In the genomic region with DNA sequence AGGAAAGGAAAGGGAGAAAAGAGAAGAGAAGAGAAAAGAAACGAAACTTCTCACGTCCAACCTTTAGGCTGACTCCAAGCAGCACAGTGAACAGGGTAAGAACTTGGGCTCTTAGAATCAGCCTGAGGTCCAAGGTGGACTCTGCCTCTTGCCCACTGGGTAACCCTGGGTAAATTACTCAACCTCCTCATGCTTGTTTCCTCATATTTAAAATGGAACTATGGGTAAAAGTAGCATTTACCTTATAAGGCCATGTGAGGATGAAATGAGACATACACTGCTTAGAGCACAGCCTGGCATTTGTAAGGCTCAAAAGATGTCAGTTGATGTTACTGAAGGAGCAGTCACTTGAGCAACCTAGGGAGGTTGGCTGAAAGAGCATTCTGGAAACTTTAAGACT, we compare ENCODE assay signal across 33 cellular contexts.
DNase-seq lines count a peak whose midpoint lies in the region; ATAC-seq, FAIRE-seq and TF ChIP-seq lines count a peak whose summit lies in the region.
"Had no signal": no experiment of that assay in that cellular context is flagged by ENCODE, and none has a peak within 500 bp of the region (broad histone marks: within the 10 kb centered on the region; RNA-seq: fewer than 3 reads in every experiment).

No MANE protein-coding gene starts in this region.

- H3K36me3 Mint-ChIP-seq in MCF 10A (ENCODE audit: insufficient read depth, unreplicated experiment), result no peaks in the 10 kb centered on the region
- peaks cover 3% of the 10 kb centered on the region; the same call in 1 of the 2 replicates for H3K36me3 Mint-ChIP-seq in WTC11
- H3K36me3 Mint-ChIP-seq in stimulated activated memory B cell treated with anti-CD40 and anti-IgM and Interleukin-4, amounts not matched to agents 10 μg/mL and 1 μg/mL and 100 μg/mL, for 72 hours, result peaks cover 81% of the 10 kb centered on the region
- H3K36me3 Mint-ChIP-seq in CD4-positive, alpha-beta memory T cell, result peaks cover 8 to 18% of the 10 kb centered on the region in 2 donors
- H3K36me3 Mint-ChIP-seq: activated naive CD4-positive, alpha-beta T cell treated with anti-CD3 and anti-CD28 coated beads, Interleukin-2, amount 50 U/mL, for 24 hours; CD14-positive monocyte had no signal

- BruUV-seq in MCF 10A (replicated peaks; lab: Mats Ljungman, UMichigan), result no TSS peak

- intact Hi-C loops in MCF 10A (cut with micrococcal nuclease) (no loop called here), breast epithelium (cut with DNase I; ENCODE audit: low total_unique reads) (no loop called here), adrenal gland (cut with DNase I) (no loop called here)
- intact Hi-C loops in CD4-positive, alpha-beta memory T cell (cut with micrococcal nuclease), result no loop called here

- CTCF ChIA-PET in MCF 10A (lab: Yijun Ruan, JAX) (no interaction called here), WTC11 (lab: Charles Lee) (interaction anchor here (1.6 kb wide), 1 partner anchor 60 kb away, joined by 5 read pairs; no protein-coding TSS in a partner anchor)
- CTCF ChIA-PET in CD4-positive, alpha-beta memory T cell (lab: Charles Lee; ENCODE audit: partially characterized antibody), result no interaction called here

- ATAC-seq in WTC11, result no peak
- peak; percentile 15 for ATAC-seq in stimulated activated memory B cell treated with anti-CD40 and anti-IgM and Interleukin-4, amounts not matched to agents 10 μg/mL and 1 μg/mL and 100 μg/mL, for 72 hours
- ATAC-seq: activated CD4-positive, CD25-positive, alpha-beta regulatory T cell treated with anti-CD3 and anti-CD28 coated beads, Interleukin-2, amount 50 U/mL, for 24 hours; sciatic nerve had no signal

- H3K4me3 Mint-ChIP-seq in MCF 10A (ENCODE audit: unreplicated experiment) (no peak overlapping the region), WTC11 (no peak overlapping the region)
- H3K4me3 Mint-ChIP-seq in stimulated activated memory B cell treated with anti-CD40 and anti-IgM and Interleukin-4, amounts not matched to agents 10 μg/mL and 1 μg/mL and 100 μg/mL, for 72 hours, result no peak overlapping the region
- no peak overlapping the region for H3K4me3 Mint-ChIP-seq in CD4-positive, alpha-beta memory T cell
- H3K4me3 Mint-ChIP-seq: activated CD4-positive, alpha-beta memory T cell treated with anti-CD3 and anti-CD28 coated beads for 36 hours; activated naive CD4-positive, alpha-beta T cell treated with anti-CD3 and anti-CD28 coated beads, Interleukin-2, amount 50 U/mL, for 24 hours; T-helper 1 cell treated with Interleukin-12 subunit alpha and Interleukin-12 subunit beta and Interleukin-4 antibody, amounts not matched to agents 30 μg/mL and 1 μg/mL, for 36 hours had no signal

- H3K9me3 ChIP-seq in breast epithelium (no peaks in the 10 kb centered on the region), adrenal gland (replicated peaks in 1 of 3) (no peaks in the 10 kb centered on the region)
- H3K9me3 ChIP-seq in CD4-positive, alpha-beta memory T cell (ENCODE audit: control insufficient read depth in 1 of 2, low read length in 2 of 2), result no peaks in the 10 kb centered on the region
- H3K9me3 ChIP-seq: tibial artery had no signal

- H3K36me3 ChIP-seq in breast epithelium, result no peaks in the 10 kb centered on the region
- H3K36me3 ChIP-seq in adrenal gland (replicated peaks in 1 of 2), result no peaks in the 10 kb centered on the region
- no peaks in the 10 kb centered on the region for H3K36me3 ChIP-seq in CD4-positive, alpha-beta memory T cell (ENCODE audit: insufficient read depth, low read length)

- no peak overlapping the region for H3K27ac Mint-ChIP-seq in MCF 10A (ENCODE audit: low read depth, unreplicated experiment)
- H3K27ac Mint-ChIP-seq in WTC11, result peak overlapping the region; percentile 35
- no peak overlapping the region for H3K27ac Mint-ChIP-seq in stimulated activated memory B cell treated with anti-CD40 and anti-IgM and Interleukin-4, amounts not matched to agents 10 μg/mL and 1 μg/mL and 100 μg/mL, for 72 hours
- H3K27ac Mint-ChIP-seq in CD4-positive, alpha-beta memory T cell, result no peak overlapping the region
- H3K27ac Mint-ChIP-seq: activated CD4-positive, alpha-beta memory T cell treated with anti-CD3 and anti-CD28 coated beads for 36 hours; activated naive CD4-positive, alpha-beta T cell treated with anti-CD3 and anti-CD28 coated beads, Interleukin-2, amount 50 U/mL, for 24 hours; T-helper 1 cell treated with Interleukin-12 subunit alpha and Interleukin-12 subunit beta and Interleukin-4 antibody, amounts not matched to agents 30 μg/mL and 1 μg/mL, for 36 hours had no signal

- no peaks in the 10 kb centered on the region for H3K27me3 Mint-ChIP-seq in MCF 10A (ENCODE audit: insufficient read depth, unreplicated experiment)
- H3K27me3 Mint-ChIP-seq in WTC11 (ENCODE audit: low read depth), result no peaks in the 10 kb centered on the region
- no peaks in the 10 kb centered on the region for H3K27me3 Mint-ChIP-seq in stimulated activated memory B cell treated with anti-CD40 and anti-IgM and Interleukin-4, amounts not matched to agents 10 μg/mL and 1 μg/mL and 100 μg/mL, for 72 hours
- H3K27me3 Mint-ChIP-seq in CD4-positive, alpha-beta memory T cell, result no peaks in the 10 kb centered on the region
- H3K27me3 Mint-ChIP-seq: activated CD4-positive, alpha-beta memory T cell treated with anti-CD3 and anti-CD28 coated beads for 36 hours; activated naive CD4-positive, alpha-beta T cell treated with anti-CD3 and anti-CD28 coated beads, Interleukin-2, amount 50 U/mL, for 24 hours had no signal

- 91 to 98% (median 94%) methylated on average over 2 of the region's 2 CpGs for WGBS in adrenal gland, 4 donors

- H3K27ac ChIP-seq in breast epithelium (no peak overlapping the region), adrenal gland (no peak overlapping the region)
- no peak overlapping the region for H3K27ac ChIP-seq in CD4-positive, alpha-beta memory T cell (ENCODE audit: low read depth, low read length)
- H3K27ac ChIP-seq: cardiac muscle cell, coronary artery, epithelial cell of prostate, RWPE1, tibial artery had no signal

- H3K4me3 ChIP-seq in breast epithelium (no peak overlapping the region), adrenal gland (no peak overlapping the region)
- no peak overlapping the region for H3K4me3 ChIP-seq in CD4-positive, alpha-beta memory T cell (ENCODE audit: low read length in 2 of 2)
- H3K4me3 ChIP-seq: cardiac muscle cell, coronary artery, tibial artery had no signal

- POLR2A ChIA-PET in MCF 10A (lab: Yijun Ruan, JAX), result no interaction called here
- POLR2A ChIA-PET in WTC11 (lab: Charles Lee), result no interaction called here
- POLR2A ChIA-PET in CD4-positive, alpha-beta memory T cell (lab: Charles Lee; ENCODE audit: partially characterized antibody), result no interaction called here

- no peaks in the 10 kb centered on the region for H3K4me1 ChIP-seq in breast epithelium
- H3K4me1 ChIP-seq in adrenal gland (replicated peaks in 1 of 2), result no peaks in the 10 kb centered on the region
- no peaks in the 10 kb centered on the region for H3K4me1 ChIP-seq in CD4-positive, alpha-beta memory T cell (ENCODE audit: insufficient read depth, low read length)
- H3K4me1 ChIP-seq: tibial artery had no signal

- peak; percentile 6 for DNase-seq in MCF 10A (ENCODE audit: unreplicated experiment)
- no peak for DNase-seq in breast epithelium (ENCODE audit: low spot score in 2 of 2)
- no peak for DNase-seq in WTC11 (ENCODE audit: low spot score)
- peak; percentile 19 for DNase-seq in iris pigment epithelial cell (ENCODE audit: low read depth)
- no peak for DNase-seq in D721Med (ENCODE audit: insufficient read length, low spot score)
- DNase-seq in adrenal gland, result no peak
- no peak for DNase-seq in CD4-positive, alpha-beta memory T cell
- DNase-seq: activated CD4-positive, alpha-beta memory T cell treated with anti-CD3 and anti-CD28 coated beads for 36 hours; activated CD8-positive, alpha-beta memory T cell treated with anti-CD3 and anti-CD28 coated beads, Interleukin-2, amount 50 U/mL, for 4 hours; aorta; DND-41; effector memory CD4-positive, alpha-beta T cell; islet precursor cell; NCI-H1105 treated with DMSO at 0.1 percent for 48 hours; NCI-H1930; NCI-H2171 treated with DMSO at 0.1 percent for 48 hours; NCI-H510A; posterior cingulate gyrus; stimulated activated CD4-positive, alpha-beta T cell treated with anti-CD3 and anti-CD28 coated beads, Interleukin-12 subunit alpha, Interleukin-12 subunit beta, amount 100 ng/mL, for 4 hours; stimulated activated CD4-positive, alpha-beta T cell treated with anti-CD3 and anti-CD28 coated beads, Interleukin-2, amount 100 ng/mL, for 48 hours; tibial artery had no signal

- H3K9me3 Mint-ChIP-seq in MCF 10A (ENCODE audit: unreplicated experiment) (no peaks in the 10 kb centered on the region), WTC11 (no peaks in the 10 kb centered on the region)
- H3K9me3 Mint-ChIP-seq in stimulated activated memory B cell treated with anti-CD40 and anti-IgM and Interleukin-4, amounts not matched to agents 10 μg/mL and 1 μg/mL and 100 μg/mL, for 72 hours, result no peaks in the 10 kb centered on the region
- no peaks in the 10 kb centered on the region for H3K9me3 Mint-ChIP-seq in CD4-positive, alpha-beta memory T cell
- H3K9me3 Mint-ChIP-seq: activated CD4-positive, alpha-beta memory T cell treated with anti-CD3 and anti-CD28 coated beads for 36 hours; activated naive CD4-positive, alpha-beta T cell treated with anti-CD3 and anti-CD28 coated beads, Interleukin-2, amount 50 U/mL, for 24 hours; T-helper 1 cell treated with Interleukin-12 subunit alpha and Interleukin-12 subunit beta and Interleukin-4 antibody, amounts not matched to agents 30 μg/mL and 1 μg/mL, for 36 hours had no signal

- no peaks in the 10 kb centered on the region for H3K4me1 Mint-ChIP-seq in MCF 10A (ENCODE audit: insufficient read depth, unreplicated experiment)
- H3K4me1 Mint-ChIP-seq in WTC11, result peaks cover 10% of the 10 kb centered on the region; the same call in 1 of the 2 replicates
- H3K4me1 Mint-ChIP-seq in stimulated activated memory B cell treated with anti-CD40 and anti-IgM and Interleukin-4, amounts not matched to agents 10 μg/mL and 1 μg/mL and 100 μg/mL, for 72 hours, result no peaks in the 10 kb centered on the region
- H3K4me1 Mint-ChIP-seq in CD4-positive, alpha-beta memory T cell, result no peaks in the 10 kb centered on the region
- H3K4me1 Mint-ChIP-seq: activated naive CD4-positive, alpha-beta T cell treated with anti-CD3 and anti-CD28 coated beads, Interleukin-2, amount 50 U/mL, for 24 hours had no signal

- H3K27me3 ChIP-seq in breast epithelium (no peaks in the 10 kb centered on the region), adrenal gland (no peaks in the 10 kb centered on the region)
- no peaks in the 10 kb centered on the region for H3K27me3 ChIP-seq in CD4-positive, alpha-beta memory T cell (ENCODE audit: insufficient read depth, low read length)
- H3K27me3 ChIP-seq: cardiac muscle cell, tibial artery had no signal

- TF ChIP-seq CTCF in MCF 10A (IDR thresholded peaks at IDR 0.05; ENCODE audit: unreplicated experiment) (no peak), breast epithelium (IDR thresholded peaks at IDR 0.05) (no peak), WTC11 (IDR thresholded peaks at IDR 0.05) (no peak), D721Med (IDR thresholded peaks at IDR 0.05; ENCODE audit: insufficient read depth, missing control alignments) (no peak), adrenal gland (IDR thresholded peaks at IDR 0.05) (no peak)

- TF ChIP-seq POLR2A in breast epithelium (IDR thresholded peaks at IDR 0.05) (no peak), adrenal gland (IDR thresholded peaks at IDR 0.05) (no peak)

- FAIRE-seq in D721Med (lab: Jason Lieb, UNC), result no peak
- FAIRE-seq: A204.1, H54 had no signal

TF ChIP-seq in WTC11, 78 proteins besides CTCF, POLR2A, EP300 and RAD21 (continues in another document):
- TF ChIP-seq FOXK1 (CRISPR knock-in tag; IDR thresholded peaks at IDR 0.05), result no peak

Comparison
In these comparisons a context has a peak if more than half of its experiments do, and no peak if none do; other contexts are left out.
1. DNase-seq: peak in MCF 10A (single experiment) and iris pigment epithelial cell (single experiment); none in breast epithelium (0 of 2), WTC11 (single experiment), D721Med (single experiment), adrenal gland (0 of 7) and CD4-positive, alpha-beta memory T cell (0 of 5).